ENCODE assay signal across 26 cellular contexts in genomic region chr10:108586424-108586823, GRCh38.
"Had no signal": no experiment of that assay in that cellular context is flagged by ENCODE, and none has a peak within 500 bp of the region (broad histone marks: within the 10 kb centered on the region; RNA-seq: fewer than 3 reads in every experiment).

No MANE protein-coding gene starts in this region.

- H3K36me3 Mint-ChIP-seq: IgD-negative memory B cell had no signal

- ATAC-seq: K562, Right ventricle myocardium inferior, SK-N-SH treated with all-trans-retinoic acid at 6 μM for 48 hours had no signal

- H3K36me3 ChIP-seq: Peyer's patch, SJCRH30 had no signal

- H3K27ac Mint-ChIP-seq: IgD-negative memory B cell had no signal

- DNase-seq: Kasumi-1; MM.1S; NCI-H1092 treated with DMSO at 0.1 percent for 48 hours; NCI-H1417; NCI-H1436 treated with DMSO at 0.1 percent for 48 hours; NCI-H1694; NCI-H187 treated with DMSO at 0.1 percent for 48 hours; NCI-H2081; NCI-H2107; NCI-H2227 treated with DMSO at 0.1 percent for 48 hours; NCI-H446; NCI-H510A; NCI-H524 treated with DMSO at 0.1 percent for 48 hours; NCI-H69; NK-92 treated with Interleukin-12 subunit alpha and Interleukin-12 subunit beta, amount 100 ng/mL, for 24 hours; OCI-M1; PC-9; Peyer's patch; SHP77 treated with DMSO at 0.1 percent for 48 hours; SJCRH30 had no signal

- H3K27ac ChIP-seq: HL-60, KMS-11, PC-9, Peyer's patch, SJCRH30 had no signal

- H3K4me3 ChIP-seq: K562, PC-9, Peyer's patch, SJCRH30 had no signal

- H3K27me3 ChIP-seq: Peyer's patch, SJCRH30 had no signal

- H3K27me3 Mint-ChIP-seq: IgD-negative memory B cell had no signal

- H3K4me1 ChIP-seq: Peyer's patch, SJCRH30 had no signal

- H3K4me3 Mint-ChIP-seq: IgD-negative memory B cell had no signal

- H3K9me3 ChIP-seq: Peyer's patch, SJCRH30 had no signal

- H3K9me3 Mint-ChIP-seq: IgD-negative memory B cell had no signal
